Comparison of ENCODE assay signal across 1 cellular context in the genomic region with DNA sequence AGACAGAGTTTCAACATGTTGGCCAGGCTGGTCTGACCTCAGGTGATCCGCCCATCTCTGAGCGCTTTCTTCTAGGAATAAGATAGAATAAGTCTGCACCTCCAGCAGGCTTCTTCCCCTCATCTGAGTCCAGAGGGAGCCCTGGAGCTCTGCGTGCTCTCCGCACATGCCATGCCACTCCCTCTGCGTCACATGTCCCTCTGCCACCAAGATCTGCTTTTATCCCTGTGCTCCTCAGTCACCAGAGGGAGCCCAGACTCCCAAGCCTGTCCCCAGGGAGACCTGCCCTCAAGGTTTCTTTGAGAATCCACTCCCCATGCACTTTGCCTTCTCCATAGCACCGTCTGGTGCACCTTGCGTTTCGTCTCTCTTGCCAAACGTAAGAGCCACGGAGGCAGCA.
A peak's percentile ranks its signal among the peaks of the same experiment; 100 is the strongest.
TF ChIP-seq lines count a peak whose summit lies in the region.

No MANE protein-coding gene starts in this region.

TF ChIP-seq in WTC11, 78 proteins besides CTCF, POLR2A, EP300 and RAD21 (continued from another document):
- TF ChIP-seq, protein P1, sequence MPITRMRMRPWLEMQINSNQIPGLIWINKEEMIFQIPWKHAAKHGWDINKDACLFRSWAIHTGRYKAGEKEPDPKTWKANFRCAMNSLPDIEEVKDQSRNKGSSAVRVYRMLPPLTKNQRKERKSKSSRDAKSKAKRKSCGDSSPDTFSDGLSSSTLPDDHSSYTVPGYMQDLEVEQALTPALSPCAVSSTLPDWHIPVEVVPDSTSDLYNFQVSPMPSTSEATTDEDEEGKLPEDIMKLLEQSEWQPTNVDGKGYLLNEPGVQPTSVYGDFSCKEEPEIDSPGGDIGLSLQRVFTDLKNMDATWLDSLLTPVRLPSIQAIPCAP (CRISPR knock-in tag; IDR thresholded peaks at IDR 0.05), result no peak
- TF ChIP-seq, protein P2, sequence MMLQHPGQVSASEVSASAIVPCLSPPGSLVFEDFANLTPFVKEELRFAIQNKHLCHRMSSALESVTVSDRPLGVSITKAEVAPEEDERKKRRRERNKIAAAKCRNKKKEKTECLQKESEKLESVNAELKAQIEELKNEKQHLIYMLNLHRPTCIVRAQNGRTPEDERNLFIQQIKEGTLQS (CRISPR knock-in tag; conservative IDR thresholded peaks at IDR 0.05), result no peak
- TF ChIP-seq ATF1 (CRISPR knock-in tag; IDR thresholded peaks at IDR 0.05) (no peak), NFE2L1 (CRISPR knock-in tag; IDR thresholded peaks at IDR 0.05) (no peak), KAT7 (CRISPR knock-in tag; IDR thresholded peaks at IDR 0.05; ENCODE audit: borderline replicate concordance) (no peak)
- TF ChIP-seq, protein P3, sequence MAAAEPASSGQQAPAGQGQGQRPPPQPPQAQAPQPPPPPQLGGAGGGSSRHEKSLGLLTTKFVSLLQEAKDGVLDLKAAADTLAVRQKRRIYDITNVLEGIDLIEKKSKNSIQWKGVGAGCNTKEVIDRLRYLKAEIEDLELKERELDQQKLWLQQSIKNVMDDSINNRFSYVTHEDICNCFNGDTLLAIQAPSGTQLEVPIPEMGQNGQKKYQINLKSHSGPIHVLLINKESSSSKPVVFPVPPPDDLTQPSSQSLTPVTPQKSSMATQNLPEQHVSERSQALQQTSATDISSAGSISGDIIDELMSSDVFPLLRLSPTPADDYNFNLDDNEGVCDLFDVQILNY (CRISPR knock-in tag; IDR thresholded peaks at IDR 0.05), result no peak
- TF ChIP-seq, protein P4, sequence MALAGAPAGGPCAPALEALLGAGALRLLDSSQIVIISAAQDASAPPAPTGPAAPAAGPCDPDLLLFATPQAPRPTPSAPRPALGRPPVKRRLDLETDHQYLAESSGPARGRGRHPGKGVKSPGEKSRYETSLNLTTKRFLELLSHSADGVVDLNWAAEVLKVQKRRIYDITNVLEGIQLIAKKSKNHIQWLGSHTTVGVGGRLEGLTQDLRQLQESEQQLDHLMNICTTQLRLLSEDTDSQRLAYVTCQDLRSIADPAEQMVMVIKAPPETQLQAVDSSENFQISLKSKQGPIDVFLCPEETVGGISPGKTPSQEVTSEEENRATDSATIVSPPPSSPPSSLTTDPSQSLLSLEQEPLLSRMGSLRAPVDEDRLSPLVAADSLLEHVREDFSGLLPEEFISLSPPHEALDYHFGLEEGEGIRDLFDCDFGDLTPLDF (CRISPR knock-in tag; IDR thresholded peaks at IDR 0.05), result no peak
- TF ChIP-seq, protein P5, sequence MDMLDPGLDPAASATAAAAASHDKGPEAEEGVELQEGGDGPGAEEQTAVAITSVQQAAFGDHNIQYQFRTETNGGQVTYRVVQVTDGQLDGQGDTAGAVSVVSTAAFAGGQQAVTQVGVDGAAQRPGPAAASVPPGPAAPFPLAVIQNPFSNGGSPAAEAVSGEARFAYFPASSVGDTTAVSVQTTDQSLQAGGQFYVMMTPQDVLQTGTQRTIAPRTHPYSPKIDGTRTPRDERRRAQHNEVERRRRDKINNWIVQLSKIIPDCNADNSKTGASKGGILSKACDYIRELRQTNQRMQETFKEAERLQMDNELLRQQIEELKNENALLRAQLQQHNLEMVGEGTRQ (CRISPR knock-in tag; IDR thresholded peaks at IDR 0.05), result peak; percentile 83
- TF ChIP-seq, protein P6, sequence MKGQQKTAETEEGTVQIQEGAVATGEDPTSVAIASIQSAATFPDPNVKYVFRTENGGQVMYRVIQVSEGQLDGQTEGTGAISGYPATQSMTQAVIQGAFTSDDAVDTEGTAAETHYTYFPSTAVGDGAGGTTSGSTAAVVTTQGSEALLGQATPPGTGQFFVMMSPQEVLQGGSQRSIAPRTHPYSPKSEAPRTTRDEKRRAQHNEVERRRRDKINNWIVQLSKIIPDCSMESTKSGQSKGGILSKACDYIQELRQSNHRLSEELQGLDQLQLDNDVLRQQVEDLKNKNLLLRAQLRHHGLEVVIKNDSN (CRISPR knock-in tag; IDR thresholded peaks at IDR 0.05), result peak; percentile 77; the same call in 1 of the 2 replicates
